In genomic region chr14:19408519-19408918, GRCh38 we compare ENCODE assay signal across 6 cellular contexts. TPM values are rescaled to one million over a fixed set of nuclear protein-coding genes. Genes with fewer than 3 reads are reported as not detected.
"Had no signal": no experiment of that assay in that cellular context is flagged by ENCODE, and none has a peak within 500 bp of the region (broad histone marks: within the 10 kb centered on the region; RNA-seq: fewer than 3 reads in every experiment).

No MANE protein-coding gene starts in this region.

RNA-seq across cellular contexts. Expression of gene POTEG, which starts 25.6 kb away (rescaled TPM):
- total RNA-seq: PC-3, PC-9, Right ventricle myocardium superior, RPMI7951, SJCRH30, SJSA1 had no signal
